ENCODE assay signal across 1 cellular context in genomic region chr9:13461588-13461987, GRCh38.
TF ChIP-seq lines count a peak whose summit lies in the region.

No MANE protein-coding gene starts in this region.

TF ChIP-seq in GM23338, 12 proteins besides CTCF, POLR2A, EP300 and RAD21 (continued from another document):
- TF ChIP-seq, protein P1, sequence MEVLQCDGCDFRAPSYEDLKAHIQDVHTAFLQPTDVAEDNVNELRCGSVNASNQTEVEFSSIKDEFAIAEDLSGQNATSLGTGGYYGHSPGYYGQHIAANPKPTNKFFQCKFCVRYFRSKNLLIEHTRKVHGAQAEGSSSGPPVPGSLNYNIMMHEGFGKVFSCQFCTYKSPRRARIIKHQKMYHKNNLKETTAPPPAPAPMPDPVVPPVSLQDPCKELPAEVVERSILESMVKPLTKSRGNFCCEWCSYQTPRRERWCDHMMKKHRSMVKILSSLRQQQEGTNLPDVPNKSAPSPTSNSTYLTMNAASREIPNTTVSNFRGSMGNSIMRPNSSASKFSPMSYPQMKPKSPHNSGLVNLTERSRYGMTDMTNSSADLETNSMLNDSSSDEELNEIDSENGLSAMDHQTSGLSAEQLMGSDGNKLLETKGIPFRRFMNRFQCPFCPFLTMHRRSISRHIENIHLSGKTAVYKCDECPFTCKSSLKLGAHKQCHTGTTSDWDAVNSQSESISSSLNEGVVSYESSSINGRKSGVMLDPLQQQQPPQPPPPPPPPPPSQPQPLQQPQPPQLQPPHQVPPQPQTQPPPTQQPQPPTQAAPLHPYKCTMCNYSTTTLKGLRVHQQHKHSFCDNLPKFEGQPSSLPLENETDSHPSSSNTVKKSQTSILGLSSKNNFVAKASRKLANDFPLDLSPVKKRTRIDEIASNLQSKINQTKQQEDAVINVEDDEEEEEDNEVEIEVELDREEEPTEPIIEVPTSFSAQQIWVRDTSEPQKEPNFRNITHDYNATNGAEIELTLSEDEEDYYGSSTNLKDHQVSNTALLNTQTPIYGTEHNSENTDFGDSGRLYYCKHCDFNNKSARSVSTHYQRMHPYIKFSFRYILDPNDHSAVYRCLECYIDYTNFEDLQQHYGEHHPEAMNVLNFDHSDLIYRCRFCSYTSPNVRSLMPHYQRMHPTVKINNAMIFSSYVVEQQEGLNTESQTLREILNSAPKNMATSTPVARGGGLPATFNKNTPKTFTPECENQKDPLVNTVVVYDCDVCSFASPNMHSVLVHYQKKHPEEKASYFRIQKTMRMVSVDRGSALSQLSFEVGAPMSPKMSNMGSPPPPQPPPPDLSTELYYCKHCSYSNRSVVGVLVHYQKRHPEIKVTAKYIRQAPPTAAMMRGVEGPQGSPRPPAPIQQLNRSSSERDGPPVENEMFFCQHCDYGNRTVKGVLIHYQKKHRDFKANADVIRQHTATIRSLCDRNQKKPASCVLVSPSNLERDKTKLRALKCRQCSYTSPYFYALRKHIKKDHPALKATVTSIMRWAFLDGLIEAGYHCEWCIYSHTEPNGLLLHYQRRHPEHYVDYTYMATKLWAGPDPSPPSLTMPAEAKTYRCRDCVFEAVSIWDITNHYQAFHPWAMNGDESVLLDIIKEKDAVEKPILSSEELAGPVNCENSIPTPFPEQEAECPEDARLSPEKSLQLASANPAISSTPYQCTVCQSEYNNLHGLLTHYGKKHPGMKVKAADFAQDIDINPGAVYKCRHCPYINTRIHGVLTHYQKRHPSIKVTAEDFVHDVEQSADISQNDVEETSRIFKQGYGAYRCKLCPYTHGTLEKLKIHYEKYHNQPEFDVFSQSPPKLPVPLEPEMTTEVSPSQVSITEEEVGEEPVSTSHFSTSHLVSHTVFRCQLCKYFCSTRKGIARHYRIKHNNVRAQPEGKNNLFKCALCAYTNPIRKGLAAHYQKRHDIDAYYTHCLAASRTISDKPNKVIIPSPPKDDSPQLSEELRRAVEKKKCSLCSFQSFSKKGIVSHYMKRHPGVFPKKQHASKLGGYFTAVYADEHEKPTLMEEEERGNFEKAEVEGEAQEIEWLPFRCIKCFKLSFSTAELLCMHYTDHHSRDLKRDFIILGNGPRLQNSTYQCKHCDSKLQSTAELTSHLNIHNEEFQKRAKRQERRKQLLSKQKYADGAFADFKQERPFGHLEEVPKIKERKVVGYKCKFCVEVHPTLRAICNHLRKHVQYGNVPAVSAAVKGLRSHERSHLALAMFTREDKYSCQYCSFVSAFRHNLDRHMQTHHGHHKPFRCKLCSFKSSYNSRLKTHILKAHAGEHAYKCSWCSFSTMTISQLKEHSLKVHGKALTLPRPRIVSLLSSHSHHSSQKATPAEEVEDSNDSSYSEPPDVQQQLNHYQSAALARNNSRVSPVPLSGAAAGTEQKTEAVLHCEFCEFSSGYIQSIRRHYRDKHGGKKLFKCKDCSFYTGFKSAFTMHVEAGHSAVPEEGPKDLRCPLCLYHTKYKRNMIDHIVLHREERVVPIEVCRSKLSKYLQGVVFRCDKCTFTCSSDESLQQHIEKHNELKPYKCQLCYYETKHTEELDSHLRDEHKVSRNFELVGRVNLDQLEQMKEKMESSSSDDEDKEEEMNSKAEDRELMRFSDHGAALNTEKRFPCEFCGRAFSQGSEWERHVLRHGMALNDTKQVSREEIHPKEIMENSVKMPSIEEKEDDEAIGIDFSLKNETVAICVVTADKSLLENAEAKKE (CRISPR knock-in tag; IDR thresholded peaks at IDR 0.05), result no peak
- TF ChIP-seq ETS1 (IDR thresholded peaks at IDR 0.05), result no peak
TF ChIP-seq in GM23338: peak in this region for 0.
